ENCODE assay signal across 33 cellular contexts in the genomic region with DNA sequence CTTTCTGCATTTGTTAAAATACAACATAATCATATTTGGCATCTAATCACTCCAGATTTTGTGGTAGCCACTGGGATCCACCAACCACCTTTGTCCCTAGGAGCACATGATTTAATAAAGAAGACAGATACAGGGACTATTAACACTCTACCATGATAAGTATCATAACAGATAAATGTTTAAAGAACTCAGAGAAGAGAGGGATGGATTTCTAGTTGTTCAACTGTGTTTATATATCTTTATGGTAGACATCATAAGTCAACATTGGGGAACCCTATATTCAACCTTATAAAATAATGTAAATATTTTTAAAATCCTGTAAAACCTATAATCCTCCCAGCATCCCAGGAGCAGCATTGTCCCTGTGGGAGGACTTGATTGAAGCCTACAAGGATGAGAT. TPM values are rescaled to one million over a fixed set of nuclear protein-coding genes. Genes with fewer than 3 reads are reported as not detected.
"Had no signal": no experiment of that assay in that cellular context is flagged by ENCODE, and none has a peak within 500 bp of the region (broad histone marks: within the 10 kb centered on the region; RNA-seq: fewer than 3 reads in every experiment).

No MANE protein-coding gene starts in this region.

- H3K9ac ChIP-seq: neural progenitor cell, parathyroid adenoma had no signal

- DNase-seq: dermis blood vessel endothelial cell; effector memory CD8-positive, alpha-beta T cell; esophagus squamous epithelium; foreskin melanocyte; glutamatergic neuron; heart right ventricle; hippocampal formation; islet precursor cell; kidney glomerular epithelial cell; left colon; left ventricle myocardium inferior; lower lobe of right lung; naive thymus-derived CD8-positive, alpha-beta T cell; sigmoid colon; stimulated activated CD4-positive, alpha-beta T cell treated with anti-CD3 and anti-CD28 coated beads, Interleukin-2, amount 100 ng/mL, for 24 hours; stimulated activated CD4-positive, alpha-beta T cell treated with anti-CD3 and anti-CD28 coated beads, Interleukin-4, amount 100 ng/mL, for 24 hours; stimulated activated naive CD4-positive, alpha-beta T cell treated with Interleukin-2 at 50 U/mL for 16 hours; stomach; thyroid gland; trophoblast cell had no signal

- H3K27ac Mint-ChIP-seq: effector memory CD8-positive, alpha-beta T cell; neural progenitor cell; progenitor cell of endocrine pancreas had no signal

- H3K9me3 Mint-ChIP-seq: effector memory CD8-positive, alpha-beta T cell; naive thymus-derived CD8-positive, alpha-beta T cell; neural progenitor cell; stimulated activated effector memory CD8-positive, alpha-beta T cell treated with anti-CD3 and anti-CD28 coated beads, Interleukin-12 subunit alpha, Interleukin-12 subunit beta, amount 100 ng/mL, for 72 hours had no signal

- H3K79me2 ChIP-seq: parathyroid adenoma had no signal

- H3K36me3 ChIP-seq: esophagus squamous epithelium, heart right ventricle, left ventricle myocardium inferior, lower lobe of right lung, neural progenitor cell, right atrium auricular region, sigmoid colon, stomach, thyroid gland had no signal

- ATAC-seq: effector memory CD8-positive, alpha-beta T cell; heart right ventricle; left colon; lower lobe of right lung; naive thymus-derived CD8-positive, alpha-beta T cell; stimulated activated effector memory CD8-positive, alpha-beta T cell treated with anti-CD3 and anti-CD28 coated beads, Interleukin-12 subunit alpha, Interleukin-12 subunit beta, amount 100 ng/mL, for 72 hours had no signal

- H3K27me3 ChIP-seq: esophagus squamous epithelium, right atrium auricular region, sigmoid colon, stomach, thyroid gland had no signal

- H3K4me3 Mint-ChIP-seq: effector memory CD8-positive, alpha-beta T cell; naive thymus-derived CD8-positive, alpha-beta T cell; neural progenitor cell; stimulated activated effector memory CD8-positive, alpha-beta T cell treated with anti-CD3 and anti-CD28 coated beads, Interleukin-12 subunit alpha, Interleukin-12 subunit beta, amount 100 ng/mL, for 72 hours had no signal

- H3K9me3 ChIP-seq: esophagus squamous epithelium, heart right ventricle, left ventricle myocardium inferior, lower lobe of right lung, right atrium auricular region, sigmoid colon, stomach, thyroid gland had no signal

- H2AFZ ChIP-seq: neural progenitor cell, parathyroid adenoma had no signal

- H3K27ac ChIP-seq: coronary artery, esophagus squamous epithelium, heart right ventricle, left ventricle myocardium inferior, lower lobe of right lung, neural progenitor cell, parathyroid adenoma, right atrium auricular region, sigmoid colon, thyroid gland had no signal

- H3K4me3 ChIP-seq: coronary artery, esophagus squamous epithelium, heart right ventricle, left ventricle myocardium inferior, lower lobe of right lung, neural progenitor cell, right atrium auricular region, sigmoid colon, stomach, thyroid gland had no signal

- H3K36me3 Mint-ChIP-seq: naive thymus-derived CD8-positive, alpha-beta T cell; neural progenitor cell had no signal

- H3K4me2 ChIP-seq: neural progenitor cell had no signal

RNA-seq across cellular contexts. Expression of gene KDM4F, which starts 37.9 kb away (rescaled TPM):
- total RNA-seq: dermis blood vessel endothelial cell; esophagus squamous epithelium; heart right ventricle; left colon; left ventricle myocardium inferior; lower lobe of right lung; mesenteric fat pad; myocyte; naive thymus-derived CD8-positive, alpha-beta T cell; osteoblast; progenitor cell of endocrine pancreas; right atrium auricular region; sigmoid colon; skeletal muscle tissue; stomach; subcutaneous adipose tissue; temporal lobe; thyroid gland; urinary bladder had no signal
- polyA plus RNA-seq: heart right ventricle; naive thymus-derived CD8-positive, alpha-beta T cell; sigmoid colon; stomach; urinary bladder had no signal
